In genomic region chr7:47045169-47045568, GRCh38 we compare ENCODE assay signal across 13 cellular contexts.
DNase-seq lines count a peak whose midpoint lies in the region; ATAC-seq and TF ChIP-seq lines count a peak whose summit lies in the region.
"Had no signal": no experiment of that assay in that cellular context is flagged by ENCODE, and none has a peak within 500 bp of the region (broad histone marks: within the 10 kb centered on the region; RNA-seq: fewer than 3 reads in every experiment).

No MANE protein-coding gene starts in this region.

- WGBS in gastroesophageal sphincter (ENCODE audit: low coverage in 1 of 2), 2 donors = 5 to 12% methylated on average over 3 to 4 of the region's 4 CpGs
- whole genome bisulfite sequencing in stomach, 5 donors = 19 to 27% (median 22%) methylated on average over 4 of the region's 4 CpGs

- H3K27me3 Mint-ChIP-seq in CD8-positive, alpha-beta memory T cell = no peaks in the 10 kb centered on the region
- H3K27me3 Mint-ChIP-seq: CD4-positive, alpha-beta memory T cell had no signal

- H3K36me3 ChIP-seq in MG63 (no peaks in the 10 kb centered on the region), gastroesophageal sphincter (no peaks in the 10 kb centered on the region), stomach (no peaks in the 10 kb centered on the region)
- H3K36me3 ChIP-seq in CD8-positive, alpha-beta memory T cell (ENCODE audit: insufficient read depth, low read length) = no peaks in the 10 kb centered on the region
- H3K36me3 ChIP-seq: breast epithelium, SJSA1, upper lobe of left lung had no signal

- no peak overlapping the region for H3K4me3 ChIP-seq in MG63
- no peak overlapping the region for H3K4me3 ChIP-seq in gastroesophageal sphincter
- no peak overlapping the region for H3K4me3 ChIP-seq in stomach
- H3K4me3 ChIP-seq in CD8-positive, alpha-beta memory T cell (ENCODE audit: low read length) = no peak overlapping the region
- H3K4me3 ChIP-seq: breast epithelium, SJSA1, upper lobe of left lung had no signal

- CTCF ChIA-PET in CD8-positive, alpha-beta memory T cell (lab: Charles Lee) = no interaction called here

- ATAC-seq in gastroesophageal sphincter (peak; percentile 21), left colon (no peak)

- peaks cover 0 to 6% (median 0%) of the 10 kb centered on the region in 5 donors for H3K9me3 Mint-ChIP-seq in CD8-positive, alpha-beta memory T cell

- intact Hi-C loops in stomach (cut with DNase I; ENCODE audit: low total_unique reads) = no loop called here
- intact Hi-C loops in left colon (cut with DNase I, micrococcal nuclease) = no loop called here

- H3K9me3 ChIP-seq in MG63 = no peaks in the 10 kb centered on the region
- no peaks in the 10 kb centered on the region for H3K9me3 ChIP-seq in gastroesophageal sphincter
- H3K9me3 ChIP-seq in stomach = no peaks in the 10 kb centered on the region
- H3K9me3 ChIP-seq in CD8-positive, alpha-beta memory T cell (ENCODE audit: low read length) = no peaks in the 10 kb centered on the region
- H3K9me3 ChIP-seq: breast epithelium, SJSA1, upper lobe of left lung had no signal

- POLR2A ChIA-PET in CD8-positive, alpha-beta memory T cell (lab: Charles Lee) = no interaction called here

- H3K4me3 Mint-ChIP-seq in CD8-positive, alpha-beta memory T cell = no peak overlapping the region
- H3K4me3 Mint-ChIP-seq: CD4-positive, alpha-beta memory T cell had no signal

- no peak for TF ChIP-seq EP300 in gastroesophageal sphincter (IDR thresholded peaks at IDR 0.05)
- no peak for TF ChIP-seq EP300 in stomach (IDR thresholded peaks at IDR 0.05)

- TF ChIP-seq CTCF in gastroesophageal sphincter (IDR thresholded peaks at IDR 0.05) (no peak), stomach (IDR thresholded peaks at IDR 0.05) (no peak)

- peak overlapping the region in 3 of 4 donors; percentile 61 to 71 (median 65) for H3K27ac ChIP-seq in gastroesophageal sphincter
- H3K27ac ChIP-seq in stomach = peak overlapping the region in 3 of 5 donors; percentile 27 to 44 (median 32)
- H3K27ac ChIP-seq in CD8-positive, alpha-beta memory T cell (ENCODE audit: low read depth, low read length) = no peak overlapping the region
- H3K27ac ChIP-seq: SJSA1 had no signal

- TF ChIP-seq POLR2A in gastroesophageal sphincter (IDR thresholded peaks at IDR 0.05) (no peak), stomach (IDR thresholded peaks at IDR 0.05) (no peak)

- no peaks in the 10 kb centered on the region for H3K27me3 ChIP-seq in MG63
- H3K27me3 ChIP-seq in gastroesophageal sphincter = no peaks in the 10 kb centered on the region
- H3K27me3 ChIP-seq in stomach = no peaks in the 10 kb centered on the region
- no peaks in the 10 kb centered on the region for H3K27me3 ChIP-seq in CD8-positive, alpha-beta memory T cell (ENCODE audit: insufficient read depth, low read length, poor library complexity, severe bottlenecking)
- H3K27me3 ChIP-seq: breast epithelium, SJSA1, upper lobe of left lung had no signal

- H3K36me3 Mint-ChIP-seq in CD8-positive, alpha-beta memory T cell = no peaks in the 10 kb centered on the region
- H3K36me3 Mint-ChIP-seq: CD4-positive, alpha-beta memory T cell had no signal

- no peaks in the 10 kb centered on the region for H3K4me1 Mint-ChIP-seq in CD8-positive, alpha-beta memory T cell
- H3K4me1 Mint-ChIP-seq: CD4-positive, alpha-beta memory T cell had no signal

- DNase-seq in MG63 (peak; percentile 73), mucosa of gallbladder (ENCODE audit: low spot score) (peak; percentile 15), stomach (peak; percentile 28), left colon (no peak), cortex of kidney (lab: John Stamatoyannopoulos, UW) (no peak)
- no peak for DNase-seq in activated effector memory CD4-positive, alpha-beta T cell treated with Interleukin-2 at 50 U/mL for 16 hours
- no peak for DNase-seq in CD8-positive, alpha-beta memory T cell
- DNase-seq: CD4-positive, alpha-beta memory T cell; NCI-H2171; upper lobe of left lung had no signal

- H3K27ac Mint-ChIP-seq in CD8-positive, alpha-beta memory T cell = no peak overlapping the region
- H3K27ac Mint-ChIP-seq: CD4-positive, alpha-beta memory T cell had no signal

- peaks cover 7 to 47% (median 21%) of the 10 kb centered on the region in 3 donors for H3K4me1 ChIP-seq in gastroesophageal sphincter
- H3K4me1 ChIP-seq in stomach = peaks cover 4 to 34% (median 15%) of the 10 kb centered on the region in 4 donors
- H3K4me1 ChIP-seq in CD8-positive, alpha-beta memory T cell (ENCODE audit: insufficient read depth, low read length) = no peaks in the 10 kb centered on the region
- H3K4me1 ChIP-seq: SJSA1 had no signal

Comparison
In these comparisons a context has a peak if more than half of its experiments do, and no peak if none do; other contexts are left out.
1. DNase-seq: peak in MG63 (single experiment), mucosa of gallbladder (single experiment) and stomach (single experiment); none in activated effector memory CD4-positive, alpha-beta T cell treated with Interleukin-2 at 50 U/mL for 16 hours (single experiment), CD8-positive, alpha-beta memory T cell (0 of 5), left colon (0 of 2) and cortex of kidney (single experiment).